ENCODE assay signal across 8 cellular contexts in genomic region chr11:121418625-121419114, GRCh38. TPM values are rescaled to one million over a fixed set of nuclear protein-coding genes. Genes with fewer than 3 reads are reported as not detected.
DNase-seq lines count a peak whose midpoint lies in the region; ATAC-seq lines count a peak whose summit lies in the region.

No MANE protein-coding gene starts in this region.

- H3K4me1 Mint-ChIP-seq in stimulated activated memory B cell treated with anti-CD40 and anti-IgM and Interleukin-4, amounts not matched to agents 10 μg/mL and 1 μg/mL and 100 μg/mL, for 72 hours: peaks cover 37% of the 10 kb centered on the region

- no peaks in the 10 kb centered on the region for H3K36me3 ChIP-seq in SJCRH30

- peak; percentile 62 for ATAC-seq in stimulated activated memory B cell treated with anti-CD40 and anti-IgM and Interleukin-4, amounts not matched to agents 10 μg/mL and 1 μg/mL and 100 μg/mL, for 72 hours
- ATAC-seq in GM21723 (IDR thresholded peaks at IDR 0.05; ENCODE audit: unreplicated experiment): no peak
- no peak for ATAC-seq in HG02678 (IDR thresholded peaks at IDR 0.05; ENCODE audit: unreplicated experiment)
- ATAC-seq in GM21367 (IDR thresholded peaks at IDR 0.05; ENCODE audit: unreplicated experiment): no peak

- H3K27ac ChIP-seq in SJCRH30: no peak overlapping the region
- peak overlapping the region; percentile 28 for H3K27ac ChIP-seq in caudate nucleus (ENCODE audit: low read depth, low read length)

- H3K27me3 Mint-ChIP-seq in stimulated activated memory B cell treated with anti-CD40 and anti-IgM and Interleukin-4, amounts not matched to agents 10 μg/mL and 1 μg/mL and 100 μg/mL, for 72 hours: no peaks in the 10 kb centered on the region

- DNase-seq in activated naive CD4-positive, alpha-beta T cell treated with Interleukin-2 at 50 U/mL for 16 hours: peak; percentile 44
- no peak for DNase-seq in activated naive CD4-positive, alpha-beta T cell treated with anti-CD3 and anti-CD28 coated beads, Interleukin-2, amount 50 U/mL, for 16 hours
- DNase-seq in SJCRH30: peak; percentile 71 to 77
- DNase-seq in caudate nucleus (lab: John Stamatoyannopoulos, UW): peak in 1 of 61 donors; percentile 14

- no peak overlapping the region for H3K4me3 Mint-ChIP-seq in stimulated activated memory B cell treated with anti-CD40 and anti-IgM and Interleukin-4, amounts not matched to agents 10 μg/mL and 1 μg/mL and 100 μg/mL, for 72 hours

- H3K9me3 Mint-ChIP-seq in stimulated activated memory B cell treated with anti-CD40 and anti-IgM and Interleukin-4, amounts not matched to agents 10 μg/mL and 1 μg/mL and 100 μg/mL, for 72 hours: peaks cover under 1% of the 10 kb centered on the region

- H3K36me3 Mint-ChIP-seq in stimulated activated memory B cell treated with anti-CD40 and anti-IgM and Interleukin-4, amounts not matched to agents 10 μg/mL and 1 μg/mL and 100 μg/mL, for 72 hours: no peaks in the 10 kb centered on the region

- no peaks in the 10 kb centered on the region for H3K27me3 ChIP-seq in SJCRH30

- H3K27ac Mint-ChIP-seq in stimulated activated memory B cell treated with anti-CD40 and anti-IgM and Interleukin-4, amounts not matched to agents 10 μg/mL and 1 μg/mL and 100 μg/mL, for 72 hours: no peak overlapping the region

- no peaks in the 10 kb centered on the region for H3K9me3 ChIP-seq in SJCRH30 (replicated peaks)

- no peak overlapping the region for H3K4me3 ChIP-seq in SJCRH30

- H3K4me1 ChIP-seq in SJCRH30: peaks cover 16% of the 10 kb centered on the region

RNA-seq across cellular contexts. Expression of gene SORL1, which starts 33.4 kb away (rescaled TPM):
- 0.10 TPM in 1 of 2 replicates, not detected in the other for total RNA-seq in SJCRH30 (2014; rRNA removed; shearing (Covaris generic))
